ENCODE assay signal across 20 cellular contexts in the genomic region with DNA sequence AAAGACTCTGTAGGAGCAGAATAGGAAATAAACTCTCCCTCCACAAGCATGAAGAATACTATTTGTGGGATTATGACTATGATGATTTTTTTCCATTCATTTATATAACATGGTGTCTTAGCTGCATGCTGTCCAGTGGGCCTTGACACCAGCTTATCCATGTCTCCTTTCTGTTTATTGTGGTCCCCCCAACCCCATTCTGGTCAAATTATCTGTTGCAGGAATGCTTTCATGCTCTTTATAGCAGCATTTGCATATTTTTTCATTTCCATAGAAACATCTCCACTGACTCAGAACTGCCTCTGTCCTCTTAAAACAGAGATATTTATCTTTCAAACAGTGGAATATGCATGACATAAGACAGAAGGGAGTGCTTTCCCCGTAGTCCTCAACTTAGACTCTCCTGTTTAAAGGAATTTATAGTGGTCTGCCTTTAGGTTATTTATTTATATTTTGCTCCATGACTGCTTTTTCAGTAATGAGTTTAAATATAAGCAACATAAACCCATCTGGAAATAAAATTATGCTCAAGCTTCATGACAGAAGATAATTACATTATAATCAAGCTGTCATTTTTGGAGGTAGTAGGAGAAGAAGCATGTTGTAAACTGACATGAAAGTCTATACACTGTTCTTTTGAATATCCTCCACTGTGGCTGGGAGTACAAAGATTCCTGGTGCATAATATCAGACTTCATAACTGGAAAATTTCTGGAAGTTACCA.
A peak's percentile ranks its signal among the peaks of the same experiment; 100 is the strongest.
DNase-seq lines count a peak whose midpoint lies in the region; ATAC-seq and TF ChIP-seq lines count a peak whose summit lies in the region.
"Had no signal": no experiment of that assay in that cellular context is flagged by ENCODE, and none has a peak within 500 bp of the region (broad histone marks: within the 10 kb centered on the region; RNA-seq: fewer than 3 reads in every experiment).

No MANE protein-coding gene starts in this region.

- TF ChIP-seq RAD21 in IMR-90 (IDR thresholded peaks at IDR 0.05; ENCODE audit: low read length), result no peak
- TF ChIP-seq RAD21 in SK-N-SH (IDR thresholded peaks at IDR 0.05; ENCODE audit: low read length), result no peak

- no peak for TF ChIP-seq CTCF in IMR-90 (conservative IDR thresholded peaks at IDR 0.05; ENCODE audit: low read depth, low read length)
- no peak for TF ChIP-seq CTCF in SK-N-SH (IDR thresholded peaks at IDR 0.05)
- TF ChIP-seq CTCF in fibroblast of villous mesenchyme (IDR thresholded peaks at IDR 0.05; ENCODE audit: insufficient read depth, low read depth, low read length), result no peak
- no peak for TF ChIP-seq CTCF in smooth muscle cell (IDR thresholded peaks at IDR 0.05; ENCODE audit: borderline replicate concordance, insufficient read depth, poor library complexity, severe bottlenecking)

- H3K18ac ChIP-seq in IMR-90 (ENCODE audit: low read depth, low read length), result no peak overlapping the region

- H2AK9ac ChIP-seq in IMR-90 (replicated peaks; ENCODE audit: low read depth, low read length, poor library complexity), result no peak overlapping the region

- no peak overlapping the region for H3K56ac ChIP-seq in IMR-90 (ENCODE audit: extremely low read depth, insufficient read depth, low read length)

- H3F3A ChIP-seq in SK-N-SH (replicated peaks; ENCODE audit: insufficient read depth), result no peaks in the 10 kb centered on the region
- no peaks in the 10 kb centered on the region for H3F3A ChIP-seq in smooth muscle cell (ENCODE audit: low read depth)

- H2BK5ac ChIP-seq in IMR-90 (ENCODE audit: low read depth, low read length, poor library complexity, severe bottlenecking), result no peak overlapping the region

- TF ChIP-seq POLR2A in IMR-90 (IDR thresholded peaks at IDR 0.05; ENCODE audit: low read depth, low read length), result no peak

- H3K14ac ChIP-seq in IMR-90 (replicated peaks; ENCODE audit: low read depth, low read length), result no peak overlapping the region

- no peak overlapping the region for H3K23ac ChIP-seq in IMR-90 (ENCODE audit: low read depth, low read length)

- in situ Hi-C loops in IMR-90 (cut with MboI; ENCODE audit: low sequenced_read_pairs) (no loop called here), KBM-7 (cut with MboI; ENCODE audit: low pct_unique_long_range_greater_than_20kb, low sequenced_read_pairs) (no loop called here)

- H3K36me3 ChIP-seq in IMR-90 (ENCODE audit: control insufficient read depth, insufficient read depth, low read length) (no peaks in the 10 kb centered on the region), SK-N-SH (replicated peaks in 1 of 2; ENCODE audit: control insufficient read depth in 1 of 2, insufficient read depth in 2 of 2, low read length in 1 of 2) (no peaks in the 10 kb centered on the region), smooth muscle cell (ENCODE audit: low read depth) (no peaks in the 10 kb centered on the region)

- H3K27ac ChIP-seq in IMR-90 (ENCODE audit: insufficient read depth, low read length) (no peak overlapping the region), SK-N-SH (ENCODE audit: low read depth in 2 of 2, low read length in 1 of 2) (peak overlapping the region in 1 of 2 experiments; percentile 20; a peak in 1 of 4 replicates), smooth muscle cell (ENCODE audit: low read depth) (peak overlapping the region; percentile 69)
- H3K27ac ChIP-seq: HL-60, RWPE1 had no signal

- WGBS in IMR-90 (ENCODE audit: extremely low coverage in 2 of 2, insufficient read length in 1 of 2), 2 experiments, result no CpG with 5 or more reads among the region's 1 CpG
- 5% methylated on average over 1 of the region's 1 CpG for WGBS in SK-N-SH (ENCODE audit: low lambda C conversion rate)
- 3% methylated on average over 1 of the region's 1 CpG for WGBS in smooth muscle cell (ENCODE audit: low lambda C conversion rate)

- H3K4ac ChIP-seq in IMR-90 (ENCODE audit: low read depth, low read length), result no peak overlapping the region

- H3K79me2 ChIP-seq in SK-N-SH (ENCODE audit: insufficient read depth) (no peaks in the 10 kb centered on the region), smooth muscle cell (ENCODE audit: low read depth) (no peaks in the 10 kb centered on the region)

- no peak overlapping the region for H2AK5ac ChIP-seq in IMR-90 (ENCODE audit: low read depth, low read length)

- H3K9ac ChIP-seq in IMR-90 (ENCODE audit: low read depth, low read length) (no peak overlapping the region), SK-N-SH (no peak overlapping the region), smooth muscle cell (ENCODE audit: low read depth) (no peak overlapping the region)

- H3K27me3 ChIP-seq in IMR-90 (ENCODE audit: control insufficient read depth, insufficient read depth, low read length), result no peaks in the 10 kb centered on the region; the same call in 1 of the 2 replicates
- no peaks in the 10 kb centered on the region for H3K27me3 ChIP-seq in SK-N-SH (ENCODE audit: insufficient read depth)
- H3K27me3 ChIP-seq in smooth muscle cell (ENCODE audit: low read depth), result no peaks in the 10 kb centered on the region

- TF ChIP-seq EP300 in SK-N-SH (IDR thresholded peaks at IDR 0.05; ENCODE audit: borderline replicate concordance in 1 of 2, low read depth in 1 of 2, low read length in 1 of 2), result no peak

- no peak overlapping the region for H4K8ac ChIP-seq in IMR-90 (ENCODE audit: low read depth in 2 of 2, low read length in 2 of 2)

- no peaks in the 10 kb centered on the region for H4K20me1 ChIP-seq in IMR-90 (ENCODE audit: insufficient read depth, low read length)
- H4K20me1 ChIP-seq in SK-N-SH (ENCODE audit: insufficient read depth), result no peaks in the 10 kb centered on the region
- H4K20me1 ChIP-seq in smooth muscle cell (ENCODE audit: low read depth), result no peaks in the 10 kb centered on the region

- intact Hi-C loops in IMR-90 (cut with micrococcal nuclease), result no loop called here

- CTCF ChIA-PET in IMR-90 (lab: Yijun Ruan, JAX), result interaction anchor here (0.5 kb wide), 1 partner anchor 9 kb away, joined by 3 read pairs; no protein-coding TSS in a partner anchor
- CTCF ChIA-PET in SK-N-SH (lab: Yijun Ruan, JAX), result no interaction called here

- ATAC-seq in IMR-90 (ENCODE audit: low read depth), result peak; percentile 29; the same call in 1 of the 2 replicates
- no peak for ATAC-seq in HG03354 (IDR thresholded peaks at IDR 0.05; ENCODE audit: poor library complexity, severe bottlenecking, unreplicated experiment)

- H3K4me2 ChIP-seq in IMR-90 (ENCODE audit: low read depth, low read length), result no peak overlapping the region
- no peak overlapping the region for H3K4me2 ChIP-seq in SK-N-SH
- peak overlapping the region; percentile 22 for H3K4me2 ChIP-seq in smooth muscle cell

- H4K91ac ChIP-seq in IMR-90 (ENCODE audit: insufficient read depth, low read depth, low read length), result no peak overlapping the region

- H2BK15ac ChIP-seq in IMR-90 (ENCODE audit: low read depth, low read length), result no peak overlapping the region

- no peaks in the 10 kb centered on the region for H3K79me1 ChIP-seq in IMR-90 (ENCODE audit: low read depth in 1 of 2, low read length in 2 of 2)

- H3K4me3 ChIP-seq in IMR-90 (ENCODE audit: insufficient read depth, low read depth, low read length) (no peak overlapping the region), SK-N-SH (ENCODE audit: low read depth in 2 of 2, low read length in 1 of 2) (no peak overlapping the region), fibroblast of villous mesenchyme (ENCODE audit: low read depth, low read length) (no peak overlapping the region), smooth muscle cell (no peak overlapping the region)

- H2AFZ ChIP-seq in IMR-90 (replicated peaks; ENCODE audit: low read length, poor library complexity), result no peak overlapping the region
- H2AFZ ChIP-seq in SK-N-SH (ENCODE audit: low read depth), result no peak overlapping the region
- H2AFZ ChIP-seq in smooth muscle cell (ENCODE audit: low read depth), result no peak overlapping the region

- POLR2A ChIA-PET in IMR-90 (lab: Charles Lee; ENCODE audit: unreplicated experiment) (no interaction called here), SK-N-SH (lab: Yijun Ruan, JAX) (no interaction called here)

- H2BK120ac ChIP-seq in IMR-90 (ENCODE audit: low read depth, low read length), result no peak overlapping the region

- H3K9me1 ChIP-seq in IMR-90 (ENCODE audit: insufficient read depth, low read length), result no peaks in the 10 kb centered on the region

- DNase-seq in IMR-90 (no peak), SK-N-SH (no peak), fibroblast of villous mesenchyme (ENCODE audit: low read depth) (peak; percentile 11), smooth muscle cell (lab: John Stamatoyannopoulos, UW; ENCODE audit: unreplicated experiment) (no peak), HUDEP-2 (lab: John Stamatoyannopoulos, UW; ENCODE audit: unreplicated experiment in 76 of 76) (no peak), KBM-7 (no peak)
- DNase-seq: C1 segment of cervical spinal cord; CD8-positive, alpha-beta memory T cell; DMS53; Kasumi-1; MM.1S; NCI-H1105; NCI-H2081; NCI-H446 treated with DMSO at 0.1 percent for 48 hours; NCI-H748 treated with DMSO at 0.1 percent for 48 hours; SIG-M5; SW 1271 had no signal

- H4K5ac ChIP-seq in IMR-90 (ENCODE audit: low read depth, low read length), result no peak overlapping the region

- dilution Hi-C loops in IMR-90 (cut with HindIII; ENCODE audit: low sequenced_read_pairs, unreplicated experiment), result no loop called here

- no peaks in the 10 kb centered on the region for H3K9me3 ChIP-seq in IMR-90 (ENCODE audit: control insufficient read depth, insufficient read depth, low read length)
- no peaks in the 10 kb centered on the region for H3K9me3 ChIP-seq in SK-N-SH
- no peaks in the 10 kb centered on the region for H3K9me3 ChIP-seq in smooth muscle cell (replicated peaks; ENCODE audit: low read depth)

- BruUV-seq in IMR-90 (replicated peaks; lab: Mats Ljungman, UMichigan), result no TSS peak

- H3K4me1 ChIP-seq in IMR-90 (ENCODE audit: control insufficient read depth, insufficient read depth, low read length) (no peaks in the 10 kb centered on the region), SK-N-SH (ENCODE audit: control insufficient read depth in 1 of 2, insufficient read depth in 2 of 2, low read depth in 1 of 2, low read length in 1 of 2) (no peaks in the 10 kb centered on the region), smooth muscle cell (ENCODE audit: low read depth) (no peaks in the 10 kb centered on the region)

- H3K9me2 ChIP-seq in SK-N-SH, result no peaks in the 10 kb centered on the region

- H2BK20ac ChIP-seq in IMR-90 (ENCODE audit: low read depth, low read length), result no peak overlapping the region

TF ChIP-seq in IMR-90, 13 proteins besides CTCF, POLR2A, EP300 and RAD21 (continues in another document):
- TF ChIP-seq MXI1 (IDR thresholded peaks at IDR 0.05; ENCODE audit: borderline replicate concordance, low read depth, low read length), result no peak
- TF ChIP-seq MAZ (IDR thresholded peaks at IDR 0.05; ENCODE audit: borderline replicate concordance, low read depth, low read length), result no peak

TF ChIP-seq in SK-N-SH, 30 proteins besides CTCF, POLR2A, EP300 and RAD21 (continues in another document):
- TF ChIP-seq, protein P1, sequence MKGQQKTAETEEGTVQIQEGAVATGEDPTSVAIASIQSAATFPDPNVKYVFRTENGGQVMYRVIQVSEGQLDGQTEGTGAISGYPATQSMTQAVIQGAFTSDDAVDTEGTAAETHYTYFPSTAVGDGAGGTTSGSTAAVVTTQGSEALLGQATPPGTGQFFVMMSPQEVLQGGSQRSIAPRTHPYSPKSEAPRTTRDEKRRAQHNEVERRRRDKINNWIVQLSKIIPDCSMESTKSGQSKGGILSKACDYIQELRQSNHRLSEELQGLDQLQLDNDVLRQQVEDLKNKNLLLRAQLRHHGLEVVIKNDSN (IDR thresholded peaks at IDR 0.05; ENCODE audit: borderline replicate concordance, low read depth), result no peak
